In genomic region chr17:48816438-48816773, GRCh38 we compare ENCODE assay signal across 1 cellular context.
A peak's percentile ranks its signal among the peaks of the same experiment; 100 is the strongest.
TF ChIP-seq lines count a peak whose summit lies in the region.

No MANE protein-coding gene starts in this region.

TF ChIP-seq in HEK293, 187 proteins besides CTCF, POLR2A, EP300 and RAD21 (continued from another document):
- peak; percentile 83; the same call in 1 of the 2 replicates for TF ChIP-seq MZF1 (tag by site-specific recombination; IDR thresholded peaks at IDR 0.05; ENCODE audit: borderline replicate concordance)
- TF ChIP-seq, protein P1, sequence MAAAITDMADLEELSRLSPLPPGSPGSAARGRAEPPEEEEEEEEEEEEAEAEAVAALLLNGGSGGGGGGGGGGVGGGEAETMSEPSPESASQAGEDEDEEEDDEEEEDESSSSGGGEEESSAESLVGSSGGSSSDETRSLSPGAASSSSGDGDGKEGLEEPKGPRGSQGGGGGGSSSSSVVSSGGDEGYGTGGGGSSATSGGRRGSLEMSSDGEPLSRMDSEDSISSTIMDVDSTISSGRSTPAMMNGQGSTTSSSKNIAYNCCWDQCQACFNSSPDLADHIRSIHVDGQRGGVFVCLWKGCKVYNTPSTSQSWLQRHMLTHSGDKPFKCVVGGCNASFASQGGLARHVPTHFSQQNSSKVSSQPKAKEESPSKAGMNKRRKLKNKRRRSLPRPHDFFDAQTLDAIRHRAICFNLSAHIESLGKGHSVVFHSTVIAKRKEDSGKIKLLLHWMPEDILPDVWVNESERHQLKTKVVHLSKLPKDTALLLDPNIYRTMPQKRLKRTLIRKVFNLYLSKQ (tag by site-specific recombination; IDR thresholded peaks at IDR 0.05; ENCODE audit: borderline replicate concordance) = no peak
- TF ChIP-seq, protein P2, sequence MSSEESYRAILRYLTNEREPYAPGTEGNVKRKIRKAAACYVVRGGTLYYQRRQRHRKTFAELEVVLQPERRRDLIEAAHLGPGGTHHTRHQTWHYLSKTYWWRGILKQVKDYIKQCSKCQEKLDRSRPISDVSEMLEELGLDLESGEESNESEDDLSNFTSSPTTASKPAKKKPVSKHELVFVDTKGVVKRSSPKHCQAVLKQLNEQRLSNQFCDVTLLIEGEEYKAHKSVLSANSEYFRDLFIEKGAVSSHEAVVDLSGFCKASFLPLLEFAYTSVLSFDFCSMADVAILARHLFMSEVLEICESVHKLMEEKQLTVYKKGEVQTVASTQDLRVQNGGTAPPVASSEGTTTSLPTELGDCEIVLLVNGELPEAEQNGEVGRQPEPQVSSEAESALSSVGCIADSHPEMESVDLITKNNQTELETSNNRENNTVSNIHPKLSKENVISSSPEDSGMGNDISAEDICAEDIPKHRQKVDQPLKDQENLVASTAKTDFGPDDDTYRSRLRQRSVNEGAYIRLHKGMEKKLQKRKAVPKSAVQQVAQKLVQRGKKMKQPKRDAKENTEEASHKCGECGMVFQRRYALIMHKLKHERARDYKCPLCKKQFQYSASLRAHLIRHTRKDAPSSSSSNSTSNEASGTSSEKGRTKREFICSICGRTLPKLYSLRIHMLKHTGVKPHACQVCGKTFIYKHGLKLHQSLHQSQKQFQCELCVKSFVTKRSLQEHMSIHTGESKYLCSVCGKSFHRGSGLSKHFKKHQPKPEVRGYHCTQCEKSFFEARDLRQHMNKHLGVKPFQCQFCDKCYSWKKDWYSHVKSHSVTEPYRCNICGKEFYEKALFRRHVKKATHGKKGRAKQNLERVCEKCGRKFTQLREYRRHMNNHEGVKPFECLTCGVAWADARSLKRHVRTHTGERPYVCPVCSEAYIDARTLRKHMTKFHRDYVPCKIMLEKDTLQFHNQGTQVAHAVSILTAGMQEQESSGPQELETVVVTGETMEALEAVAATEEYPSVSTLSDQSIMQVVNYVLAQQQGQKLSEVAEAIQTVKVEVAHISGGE (tag by site-specific recombination; conservative IDR thresholded peaks at IDR 0.05; ENCODE audit: low read depth) = peak; percentile 32
- TF ChIP-seq ZNF580 (tag by site-specific recombination; IDR thresholded peaks at IDR 0.05) = no peak
- no peak for TF ChIP-seq ZBTB10 (tag by site-specific recombination; IDR thresholded peaks at IDR 0.05)
- TF ChIP-seq ZFP41 (tag by site-specific recombination; IDR thresholded peaks at IDR 0.05; ENCODE audit: borderline replicate concordance) = no peak
- no peak for TF ChIP-seq ZBTB26 (tag by site-specific recombination; optimal IDR thresholded peaks at IDR 0.05)
- TF ChIP-seq MEIS1 (CRISPR knock-in tag; IDR thresholded peaks at IDR 0.05; ENCODE audit: borderline replicate concordance) = no peak
- TF ChIP-seq IKZF3 (tag by site-specific recombination; IDR thresholded peaks at IDR 0.05) = 0 out of 2 replicates have a peak, but pooled peaks have one; percentile 2
- TF ChIP-seq ZNF391 (tag by site-specific recombination; IDR thresholded peaks at IDR 0.05; ENCODE audit: borderline replicate concordance, low read depth) = no peak
- TF ChIP-seq KLF10 (tag by site-specific recombination; IDR thresholded peaks at IDR 0.05) = no peak
- TF ChIP-seq, protein P3, sequence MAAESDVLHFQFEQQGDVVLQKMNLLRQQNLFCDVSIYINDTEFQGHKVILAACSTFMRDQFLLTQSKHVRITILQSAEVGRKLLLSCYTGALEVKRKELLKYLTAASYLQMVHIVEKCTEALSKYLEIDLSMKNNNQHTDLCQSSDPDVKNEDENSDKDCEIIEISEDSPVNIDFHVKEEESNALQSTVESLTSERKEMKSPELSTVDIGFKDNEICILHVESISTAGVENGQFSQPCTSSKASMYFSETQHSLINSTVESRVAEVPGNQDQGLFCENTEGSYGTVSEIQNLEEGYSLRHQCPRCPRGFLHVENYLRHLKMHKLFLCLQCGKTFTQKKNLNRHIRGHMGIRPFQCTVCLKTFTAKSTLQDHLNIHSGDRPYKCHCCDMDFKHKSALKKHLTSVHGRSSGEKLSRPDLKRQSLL (tag by site-specific recombination; IDR thresholded peaks at IDR 0.05) = no peak
- peak; percentile 20; the same call in 1 of the 2 replicates for TF ChIP-seq ZBTB7A (tag by site-specific recombination; IDR thresholded peaks at IDR 0.05; ENCODE audit: low read depth)
- TF ChIP-seq ZNF112 (tag by site-specific recombination; IDR thresholded peaks at IDR 0.05) = no peak
- TF ChIP-seq, protein P4, sequence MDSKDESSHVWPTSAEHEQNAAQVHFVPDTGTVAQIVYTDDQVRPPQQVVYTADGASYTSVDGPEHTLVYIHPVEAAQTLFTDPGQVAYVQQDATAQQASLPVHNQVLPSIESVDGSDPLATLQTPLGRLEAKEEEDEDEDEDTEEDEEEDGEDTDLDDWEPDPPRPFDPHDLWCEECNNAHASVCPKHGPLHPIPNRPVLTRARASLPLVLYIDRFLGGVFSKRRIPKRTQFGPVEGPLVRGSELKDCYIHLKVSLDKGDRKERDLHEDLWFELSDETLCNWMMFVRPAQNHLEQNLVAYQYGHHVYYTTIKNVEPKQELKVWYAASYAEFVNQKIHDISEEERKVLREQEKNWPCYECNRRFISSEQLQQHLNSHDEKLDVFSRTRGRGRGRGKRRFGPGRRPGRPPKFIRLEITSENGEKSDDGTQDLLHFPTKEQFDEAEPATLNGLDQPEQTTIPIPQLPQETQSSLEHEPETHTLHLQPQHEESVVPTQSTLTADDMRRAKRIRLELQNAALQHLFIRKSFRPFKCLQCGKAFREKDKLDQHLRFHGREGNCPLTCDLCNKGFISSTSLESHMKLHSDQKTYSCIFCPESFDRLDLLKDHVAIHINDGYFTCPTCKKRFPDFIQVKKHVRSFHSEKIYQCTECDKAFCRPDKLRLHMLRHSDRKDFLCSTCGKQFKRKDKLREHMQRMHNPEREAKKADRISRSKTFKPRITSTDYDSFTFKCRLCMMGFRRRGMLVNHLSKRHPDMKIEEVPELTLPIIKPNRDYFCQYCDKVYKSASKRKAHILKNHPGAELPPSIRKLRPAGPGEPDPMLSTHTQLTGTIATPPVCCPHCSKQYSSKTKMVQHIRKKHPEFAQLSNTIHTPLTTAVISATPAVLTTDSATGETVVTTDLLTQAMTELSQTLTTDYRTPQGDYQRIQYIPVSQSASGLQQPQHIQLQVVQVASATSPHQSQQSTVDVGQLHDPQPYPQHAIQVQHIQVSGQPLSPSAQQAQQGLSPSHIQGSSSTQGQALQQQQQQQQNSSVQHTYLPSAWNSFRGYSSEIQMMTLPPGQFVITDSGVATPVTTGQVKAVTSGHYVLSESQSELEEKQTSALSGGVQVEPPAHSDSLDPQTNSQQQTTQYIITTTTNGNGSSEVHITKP (tag by site-specific recombination; IDR thresholded peaks at IDR 0.05) = no peak
- TF ChIP-seq SCRT1 (tag by site-specific recombination; IDR thresholded peaks at IDR 0.05; ENCODE audit: borderline replicate concordance) = no peak
- peak; percentile 36; the same call in 1 of the 2 replicates for TF ChIP-seq ZSCAN18 (tag by site-specific recombination; IDR thresholded peaks at IDR 0.05)
- no peak for TF ChIP-seq REPIN1 (tag by site-specific recombination; IDR thresholded peaks at IDR 0.05; ENCODE audit: low read depth)
- TF ChIP-seq ZNF521 (tag by site-specific recombination; IDR thresholded peaks at IDR 0.05) = no peak
